21 cellular contexts compared by ENCODE assay signal in genomic region chr3:47296562-47297302, GRCh38. TPM values are rescaled to one million over a fixed set of nuclear protein-coding genes. Genes with fewer than 3 reads are reported as not detected.
DNase-seq lines count a peak whose midpoint lies in the region; ATAC-seq, FAIRE-seq and TF ChIP-seq lines count a peak whose summit lies in the region.
"Had no signal": no experiment of that assay in that cellular context is flagged by ENCODE, and none has a peak within 500 bp of the region (broad histone marks: within the 10 kb centered on the region; RNA-seq: fewer than 3 reads in every experiment).

No MANE protein-coding gene starts in this region.

- in situ Hi-C loops in K562 (cut with MboI): no loop called here

- TF ChIP-seq CTCF in HEK293 (tag by site-specific recombination; IDR thresholded peaks at IDR 0.05) (no peak), K562 (IDR thresholded peaks at IDR 0.05 in 2 of 3, conservative IDR thresholded peaks at IDR 0.05 in 1 of 3; ENCODE audit: insufficient read depth in 2 of 3, low read depth in 1 of 3, low read length in 3 of 3) (no peak), natural killer cell (IDR thresholded peaks at IDR 0.05) (no peak), Caco-2 (IDR thresholded peaks at IDR 0.05; ENCODE audit: insufficient read depth in 1 of 2, low read depth in 1 of 2, low read length in 1 of 2, severe bottlenecking in 1 of 2, unreplicated experiment in 1 of 2) (no peak)

- H3K27me3 ChIP-seq in CD4-positive, alpha-beta memory T cell (ENCODE audit: insufficient read depth, low read length): no peaks in the 10 kb centered on the region
- H3K27me3 ChIP-seq in K562 (ENCODE audit: control insufficient read depth in 2 of 2, insufficient read depth in 2 of 2, low read length in 2 of 2) (no peaks in the 10 kb centered on the region), Caco-2 (replicated peaks; ENCODE audit: control insufficient read depth, insufficient read depth, low read length) (no peaks in the 10 kb centered on the region)
- H3K27me3 ChIP-seq: esophagus squamous epithelium, hepatocyte, transverse colon had no signal

- H3K4me3 Mint-ChIP-seq in CD4-positive, alpha-beta memory T cell: no peak overlapping the region
- H3K4me3 Mint-ChIP-seq in natural killer cell (peak overlapping the region; percentile 55), Caco-2 (ENCODE audit: unreplicated experiment) (no peak overlapping the region)
- H3K4me3 Mint-ChIP-seq: nephron had no signal

- peaks cover 85% of the 10 kb centered on the region for H3K79me2 ChIP-seq in K562 (ENCODE audit: control insufficient read depth, insufficient read depth, low read length)

- BruUV-seq in K562 (replicated peaks; lab: Mats Ljungman, UMichigan): no TSS peak
- no TSS peak for BruUV-seq in Caco-2 (replicated peaks; lab: Mats Ljungman, UMichigan)

- POLR2A ChIA-PET in CD4-positive, alpha-beta memory T cell (lab: Charles Lee; ENCODE audit: partially characterized antibody): no interaction called here
- POLR2A ChIA-PET in HEK293 (lab: Yijun Ruan, JAX): no interaction called here
- POLR2A ChIA-PET in K562 (lab: Yijun Ruan, JAX): interaction anchor here (0.6 to 5.0 kb wide), 6 partner anchors 11 to 166 kb away, joined by 3 to 31 read pairs (median 4); no protein-coding TSS in a partner anchor
- POLR2A ChIA-PET in Caco-2 (lab: Charles Lee): no interaction called here

- TF ChIP-seq POLR2A in K562 (conservative IDR thresholded peaks at IDR 0.05) (no peak), H54 (IDR thresholded peaks at IDR 0.05; ENCODE audit: low read depth, low read length) (no peak)

- no peak for FAIRE-seq in K562 (lab: Jason Lieb, UNC)
- FAIRE-seq in H54 (lab: Jason Lieb, UNC): no peak
- FAIRE-seq: astrocyte, H1 had no signal

- TF ChIP-seq RAD21 in K562 (CRISPR knock-in tag; conservative IDR thresholded peaks at IDR 0.05 in 1 of 2, IDR thresholded peaks at IDR 0.05 in 1 of 2): no peak

- H3K4me2 ChIP-seq in K562 (ENCODE audit: insufficient read depth, low read length): no peak overlapping the region; the same call in 1 of the 2 replicates
- H3K4me2 ChIP-seq: hepatocyte, PC-9 had no signal

- no peaks in the 10 kb centered on the region for H3K9me1 ChIP-seq in K562 (ENCODE audit: control insufficient read depth, insufficient read depth, low read length)

- peaks cover 9 to 40% of the 10 kb centered on the region in 2 donors for H3K36me3 Mint-ChIP-seq in CD4-positive, alpha-beta memory T cell
- no peaks in the 10 kb centered on the region for H3K36me3 Mint-ChIP-seq in natural killer cell
- H3K36me3 Mint-ChIP-seq in Caco-2 (ENCODE audit: insufficient read depth, unreplicated experiment): peaks cover 7% of the 10 kb centered on the region

- H3K4me3 ChIP-seq in CD4-positive, alpha-beta memory T cell (ENCODE audit: low read length in 2 of 2): no peak overlapping the region
- no peak overlapping the region for H3K4me3 ChIP-seq in HEK293 (ENCODE audit: low read depth, low read length)
- H3K4me3 ChIP-seq in K562: no peak overlapping the region
- no peak overlapping the region for H3K4me3 ChIP-seq in Caco-2 (ENCODE audit: low read depth, low read length)
- H3K4me3 ChIP-seq: esophagus squamous epithelium, hepatocyte, PC-9, transverse colon had no signal

- peaks cover 0 to 2% (median 0%) of the 10 kb centered on the region in 8 donors for H3K9me3 Mint-ChIP-seq in CD4-positive, alpha-beta memory T cell
- H3K9me3 Mint-ChIP-seq in natural killer cell (no peaks in the 10 kb centered on the region), Caco-2 (ENCODE audit: unreplicated experiment) (no peaks in the 10 kb centered on the region)
- H3K9me3 Mint-ChIP-seq: nephron had no signal

- H2AFZ ChIP-seq in K562 (ENCODE audit: low read depth, low read length): no peak overlapping the region
- H2AFZ ChIP-seq: hepatocyte, PC-9 had no signal

- peak overlapping the region in 4 of 7 donors; percentile 29 to 78 (median 52) for H3K27ac Mint-ChIP-seq in CD4-positive, alpha-beta memory T cell
- H3K27ac Mint-ChIP-seq in natural killer cell (peak overlapping the region; percentile 47 to 85), Caco-2 (ENCODE audit: unreplicated experiment) (no peak overlapping the region)
- H3K27ac Mint-ChIP-seq: nephron had no signal

- H4K20me1 ChIP-seq in K562 (replicated peaks; ENCODE audit: control insufficient read depth, insufficient read depth, low read length): no peaks in the 10 kb centered on the region

- ATAC-seq in K562 (peak; percentile 7; the same call in 2 of the 3 replicates), natural killer cell (peak in 2 of 3 donors; percentile 47 to 56), GM18858 (IDR thresholded peaks at IDR 0.05; ENCODE audit: unreplicated experiment) (no peak)

- H3K9ac ChIP-seq in K562 (ENCODE audit: insufficient read depth in 1 of 2, low read depth in 2 of 2, low read length in 2 of 2): no peak overlapping the region

- DNase-seq in CD4-positive, alpha-beta memory T cell: no peak
- no peak for DNase-seq in K562 (ENCODE audit: extremely low read depth in 1 of 4, low spot score in 3 of 4)
- no peak for DNase-seq in natural killer cell
- DNase-seq in Caco-2: no peak
- no peak for DNase-seq in H54 (ENCODE audit: insufficient read length, low spot score)
- DNase-seq: activated CD4-positive, alpha-beta T cell treated with anti-CD3 and anti-CD28 coated beads for 1 hour; cortex of kidney; esophagus squamous epithelium; left cardiac atrium; NCI-H1105 treated with DMSO at 0.1 percent for 48 hours; NCI-H446 treated with DMSO at 0.1 percent for 48 hours; PC-9; retina; stimulated activated CD4-positive, alpha-beta T cell treated with anti-CD3 and anti-CD28 coated beads, Interleukin-4, amount 100 ng/mL, for 1 hour; transverse colon had no signal

- H3K27me3 Mint-ChIP-seq in CD4-positive, alpha-beta memory T cell: no peaks in the 10 kb centered on the region
- H3K27me3 Mint-ChIP-seq in natural killer cell (ENCODE audit: low read depth in 2 of 2): no peaks in the 10 kb centered on the region
- no peaks in the 10 kb centered on the region for H3K27me3 Mint-ChIP-seq in Caco-2 (ENCODE audit: insufficient read depth, unreplicated experiment)

- WGBS in K562 (ENCODE audit: insufficient coverage, low coverage, missing lambda C conversion rate): 48% methylated on average over 2 of the region's 2 CpGs

- H3K36me3 ChIP-seq in CD4-positive, alpha-beta memory T cell (ENCODE audit: insufficient read depth, low read length): no peaks in the 10 kb centered on the region
- peaks cover 0 to 5% of the 10 kb centered on the region in 2 experiments; a peak in 1 of 3 replicates for H3K36me3 ChIP-seq in HEK293 (ENCODE audit: control insufficient read depth in 2 of 2, insufficient read depth in 1 of 2, low read length in 2 of 2)
- peaks cover 44% of the 10 kb centered on the region for H3K36me3 ChIP-seq in K562 (ENCODE audit: control insufficient read depth, insufficient read depth, low read length)
- no peaks in the 10 kb centered on the region for H3K36me3 ChIP-seq in Caco-2 (ENCODE audit: control insufficient read depth, insufficient read depth, low read length)
- H3K36me3 ChIP-seq: transverse colon had no signal

- intact Hi-C loops in CD4-positive, alpha-beta memory T cell (cut with micrococcal nuclease): no loop called here
- intact Hi-C loops in K562 (cut with micrococcal nuclease): no loop called here
- intact Hi-C loops in natural killer cell (cut with micrococcal nuclease): no loop called here
- intact Hi-C loops in Caco-2 (cut with micrococcal nuclease; ENCODE audit: unreplicated experiment): no loop called here

- H3K9me3 ChIP-seq in CD4-positive, alpha-beta memory T cell (ENCODE audit: control insufficient read depth in 1 of 2, low read length in 2 of 2): no peaks in the 10 kb centered on the region
- H3K9me3 ChIP-seq in HEK293 (ENCODE audit: control insufficient read depth, insufficient read depth, low read depth, low read length) (no peaks in the 10 kb centered on the region), K562 (replicated peaks; ENCODE audit: control insufficient read depth, insufficient read depth, low read depth, low read length) (no peaks in the 10 kb centered on the region), Caco-2 (no peaks in the 10 kb centered on the region)
- H3K9me3 ChIP-seq: esophagus squamous epithelium, transverse colon had no signal

- CTCF ChIA-PET in CD4-positive, alpha-beta memory T cell (lab: Charles Lee; ENCODE audit: partially characterized antibody): no interaction called here
- CTCF ChIA-PET in HEK293 (lab: Yijun Ruan, JAX): no interaction called here
- CTCF ChIA-PET in K562 (lab: Yijun Ruan, JAX; ENCODE audit: low intra/inter-chr PET ratio): no interaction called here
- CTCF ChIA-PET in Caco-2 (lab: Charles Lee): no interaction called here

- H3K4me1 ChIP-seq in CD4-positive, alpha-beta memory T cell (ENCODE audit: insufficient read depth, low read length): peaks cover 12% of the 10 kb centered on the region
- no peaks in the 10 kb centered on the region for H3K4me1 ChIP-seq in HEK293 (ENCODE audit: control insufficient read depth, insufficient read depth, low read length)
- peaks cover 11 to 50% of the 10 kb centered on the region in 2 experiments; a peak in 4 of 5 replicates for H3K4me1 ChIP-seq in K562 (replicated peaks in 1 of 2; ENCODE audit: control insufficient read depth in 2 of 2, insufficient read depth in 2 of 2, low read length in 2 of 2)
- no peaks in the 10 kb centered on the region for H3K4me1 ChIP-seq in Caco-2

- peaks cover 31 to 63% (median 46%) of the 10 kb centered on the region in 4 donors for H3K4me1 Mint-ChIP-seq in CD4-positive, alpha-beta memory T cell
- H3K4me1 Mint-ChIP-seq in natural killer cell: peaks cover 29 to 43% of the 10 kb centered on the region in 2 donors
- H3K4me1 Mint-ChIP-seq in Caco-2 (ENCODE audit: low read depth, unreplicated experiment): no peaks in the 10 kb centered on the region
- H3K4me1 Mint-ChIP-seq: nephron had no signal

- no peak for TF ChIP-seq EP300 in K562 (IDR thresholded peaks at IDR 0.05; ENCODE audit: low read length)

- H3K27ac ChIP-seq in CD4-positive, alpha-beta memory T cell (ENCODE audit: low read depth, low read length): no peak overlapping the region
- H3K27ac ChIP-seq in HEK293 (ENCODE audit: extremely low read depth, low read depth, low read length) (no peak overlapping the region), K562 (ENCODE audit: extremely low read depth, low read depth, low read length) (no peak overlapping the region; the same call in 2 of the 3 replicates)
- H3K27ac ChIP-seq: esophagus squamous epithelium, hepatocyte, PC-9, transverse colon had no signal

RNA-seq across cellular contexts. Expression of gene KLHL18, which starts 14.0 kb away (rescaled TPM):
- total RNA-seq in CD4-positive, alpha-beta memory T cell: 10 to 100 TPM; 21.8 to 26.7 TPM
- 10 to 100 TPM; 17.0 to 19.8 TPM for polyA plus RNA-seq in CD4-positive, alpha-beta memory T cell
- total RNA-seq in K562 (2011; cell fraction: chromatin; rRNA removed; ENCODE audit: low replicate concordance): 54.7 and 60.1 TPM in 2 replicates
- 43.5 and 49.7 TPM in 2 replicates for total RNA-seq in K562 (2011; cell fraction: nucleolus; rRNA removed)
- 55.2 and 67.2 TPM in 2 replicates for total RNA-seq in K562 (2011; cell fraction: nucleoplasm; rRNA removed)
- total RNA-seq in K562 (2014; rRNA removed): 26.7 and 34.9 TPM in 2 replicates
- 30.5 and 30.8 TPM in 2 replicates for total RNA-seq in K562 (2014; rRNA removed; fragmentation: Illumina TruSeq; extraction: Trizol)
- 33.5 and 34.9 TPM in 2 replicates for total RNA-seq in K562 (2015; rRNA removed; fragmentation: Illumina TruSeq; extraction: Trizol)
- 70.8 and 79.5 TPM in 2 replicates for total RNA-seq in K562 (2021)
- polyA plus RNA-seq in K562 (2011; rRNA removed): 67.4 and 73.7 TPM in 2 replicates
- polyA plus RNA-seq in K562 (2011; cell fraction: cytosol; rRNA removed): 80.1 and 102 TPM in 2 replicates
- 39.7 and 55.6 TPM in 2 replicates for polyA plus RNA-seq in K562 (2011; cell fraction: nucleus; rRNA removed)
- 27.1 and 110 TPM in 2 replicates for polyA plus RNA-seq in K562 (2012)
- polyA plus RNA-seq in K562 (2014; fragmentation: Illumina TruSeq; extraction: Trizol): 48.7 and 52.9 TPM in 2 replicates
- 10 to 100 TPM; 81.5 to 97.5 TPM for polyA plus RNA-seq in K562 (2014; fragmentation: Nextera tagmentation; extraction: Ambion mirVana)
- polyA plus RNA-seq in K562 (2014; rRNA removed): 40.4 and 43.6 TPM in 2 replicates
- polyA minus RNA-seq in K562 (2011; rRNA and poly(A)+ RNA removed): 38.9 and 57.3 TPM in 2 replicates
- 18.8 and 37.2 TPM in 2 replicates for polyA minus RNA-seq in K562 (2011; cell fraction: cytosol; rRNA and poly(A)+ RNA removed)
- polyA minus RNA-seq in K562 (2011; cell fraction: nucleus; rRNA and poly(A)+ RNA removed): 24.2 and 31.7 TPM in 2 replicates
- total RNA-seq in natural killer cell: 10 to 100 TPM; 37.3 to 47.9 (median 45.2) TPM
- total RNA-seq in Caco-2 (2022): 26.1 and 29.5 TPM in 2 replicates

RNA-seq across cellular contexts. Expression of gene KIF9, which starts 14.1 kb away (rescaled TPM):
- total RNA-seq in CD4-positive, alpha-beta memory T cell: 1 to 10 TPM; 2.3 to 3.2 TPM
- polyA plus RNA-seq in CD4-positive, alpha-beta memory T cell: 1 to 10 TPM; 3.8 to 4.4 TPM
- 13.2 and 14.9 TPM in 2 replicates for total RNA-seq in K562 (2011; cell fraction: chromatin; rRNA removed; ENCODE audit: low replicate concordance)
- total RNA-seq in K562 (2011; cell fraction: nucleolus; rRNA removed): 8.4 and 13.3 TPM in 2 replicates
- total RNA-seq in K562 (2011; cell fraction: nucleoplasm; rRNA removed): 7.8 and 11.1 TPM in 2 replicates
- total RNA-seq in K562 (2014; rRNA removed) (24.4 and 31.7 TPM in 2 replicates), K562 (2014; rRNA removed; fragmentation: Illumina TruSeq; extraction: Trizol) (25.0 and 26.9 TPM in 2 replicates), K562 (2015; rRNA removed; fragmentation: Illumina TruSeq; extraction: Trizol) (21.4 and 21.5 TPM in 2 replicates), K562 (2021) (20.4 and 26.3 TPM in 2 replicates), natural killer cell (10 to 100 TPM; 11.4 to 21.9 (median 21.4) TPM), Caco-2 (2022) (7.1 and 7.2 TPM in 2 replicates)
- polyA plus RNA-seq in K562 (2011; rRNA removed) (11.7 and 19.5 TPM in 2 replicates), K562 (2014; fragmentation: Illumina TruSeq; extraction: Trizol) (16.9 and 19.5 TPM in 2 replicates), K562 (2014; fragmentation: Nextera tagmentation; extraction: Ambion mirVana) (10 to 100 TPM; 52.1 to 56.9 TPM), K562 (2014; rRNA removed) (29.1 and 33.8 TPM in 2 replicates)
- 10.2 and 12.0 TPM in 2 replicates for polyA plus RNA-seq in K562 (2011; cell fraction: cytosol; rRNA removed)
- 9.9 and 12.5 TPM in 2 replicates for polyA plus RNA-seq in K562 (2011; cell fraction: nucleus; rRNA removed)
- polyA plus RNA-seq in K562 (2012): 22.9 and 34.6 TPM in 2 replicates
- 8.8 and 10.7 TPM in 2 replicates for polyA minus RNA-seq in K562 (2011; rRNA and poly(A)+ RNA removed)
- polyA minus RNA-seq in K562 (2011; cell fraction: cytosol; rRNA and poly(A)+ RNA removed): 5.1 and 6.4 TPM in 2 replicates
- polyA minus RNA-seq in K562 (2011; cell fraction: nucleus; rRNA and poly(A)+ RNA removed): 4.2 and 5.3 TPM in 2 replicates
